Comparison of ENCODE assay signal across 18 cellular contexts in the genomic region with DNA sequence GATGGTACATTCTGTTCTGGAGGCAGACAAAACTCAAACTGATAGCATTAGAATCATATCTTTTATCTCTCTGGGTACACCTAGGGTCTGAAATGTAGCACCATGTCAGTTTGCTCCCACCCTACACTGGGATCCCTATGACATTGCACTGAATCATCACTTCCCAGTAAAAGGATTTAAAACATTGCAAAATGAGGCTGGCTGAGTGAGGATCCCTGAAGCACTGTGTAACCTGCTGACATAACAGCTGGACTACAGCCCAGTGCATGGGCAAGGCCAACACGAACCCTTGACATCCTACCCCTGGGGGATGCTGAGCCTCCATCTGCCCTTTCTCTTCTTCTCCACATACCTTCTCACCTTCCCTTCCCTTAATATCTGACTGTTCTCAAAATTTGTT.
DNase-seq lines count a peak whose midpoint lies in the region; ATAC-seq and TF ChIP-seq lines count a peak whose summit lies in the region.
"Had no signal": no experiment of that assay in that cellular context is flagged by ENCODE, and none has a peak within 500 bp of the region (broad histone marks: within the 10 kb centered on the region; RNA-seq: fewer than 3 reads in every experiment).

No MANE protein-coding gene starts in this region.

- peak overlapping the region; percentile 81 for H3K27ac ChIP-seq in RWPE2 (ENCODE audit: poor library complexity, severe bottlenecking)
- peak overlapping the region; percentile 56 for H3K27ac ChIP-seq in osteoblast (ENCODE audit: low read depth, low read length)
- H3K27ac ChIP-seq in spleen = no peak overlapping the region
- H3K27ac ChIP-seq: thoracic aorta had no signal

- H3K27me3 ChIP-seq in RWPE2 (ENCODE audit: insufficient read depth, poor library complexity, severe bottlenecking) = no peaks in the 10 kb centered on the region
- H3K27me3 ChIP-seq in osteoblast (ENCODE audit: insufficient read depth, low read length) = no peaks in the 10 kb centered on the region
- no peaks in the 10 kb centered on the region for H3K27me3 ChIP-seq in spleen (replicated peaks in 1 of 7)

- peaks cover 24% of the 10 kb centered on the region for H3K4me1 ChIP-seq in RWPE2 (ENCODE audit: insufficient read depth, poor library complexity, severe bottlenecking)
- peaks cover 36% of the 10 kb centered on the region for H3K4me1 ChIP-seq in osteoblast (ENCODE audit: insufficient read depth, low read length)
- no peaks in the 10 kb centered on the region for H3K4me1 ChIP-seq in spleen

- peak overlapping the region; percentile 37 for H3K4me2 ChIP-seq in osteoblast (ENCODE audit: insufficient read depth, low read length)

- no peak for TF ChIP-seq POLR2A in spleen (IDR thresholded peaks at IDR 0.05)

- WGBS in spleen, 5 donors = 35 to 68% (median 50%) methylated on average over 1 of the region's 1 CpG

- H3K9me3 ChIP-seq in RWPE2 (ENCODE audit: severe bottlenecking) (no peaks in the 10 kb centered on the region), osteoblast (ENCODE audit: low read depth, low read length) (no peaks in the 10 kb centered on the region), spleen (peaks cover 0 to 3% (median 0%) of the 10 kb centered on the region in 8 donors)
- H3K9me3 ChIP-seq: thoracic aorta had no signal

- DNase-seq in GM03348 (ENCODE audit: low spot score) (peak; percentile 75), RWPE2 (ENCODE audit: low spot score) (peak; percentile 74), fibroblast of peridontal ligament (ENCODE audit: extremely low read depth) (peak; percentile 88), osteoblast (ENCODE audit: insufficient read length, low spot score, missing footprints) (no peak), HuH-7 (ENCODE audit: low spot score) (no peak), NCI-H2196 (lab: John Stamatoyannopoulos, UW; ENCODE audit: unreplicated experiment) (no peak), spleen (no peak)
- DNase-seq: activated CD8-positive, alpha-beta T cell treated with anti-CD3 and anti-CD28 coated beads for 36 hours; Calu3; effector CD4-positive, alpha-beta T cell; NCI-H1694 treated with DMSO at 0.1 percent for 48 hours; NK-92 treated with Interleukin-12 subunit alpha and Interleukin-12 subunit beta, amount 100 ng/mL, for 24 hours; retina had no signal

- H3K36me3 ChIP-seq in RWPE2 (ENCODE audit: low read depth) = no peaks in the 10 kb centered on the region
- no peaks in the 10 kb centered on the region for H3K36me3 ChIP-seq in osteoblast (ENCODE audit: insufficient read depth, low read length)
- H3K36me3 ChIP-seq in spleen = no peaks in the 10 kb centered on the region
- H3K36me3 ChIP-seq: thoracic aorta had no signal

- H2AFZ ChIP-seq in osteoblast (ENCODE audit: low read length) = no peak overlapping the region

- no peaks in the 10 kb centered on the region for H4K20me1 ChIP-seq in osteoblast (ENCODE audit: insufficient read depth, low read length)

- ATAC-seq in RWPE2 (ENCODE audit: low read depth) (peak; percentile 82), HG02970 (IDR thresholded peaks at IDR 0.05; ENCODE audit: low FRiP score, unreplicated experiment) (no peak)
- ATAC-seq: activated CD8-positive, alpha-beta T cell treated with anti-CD3 and anti-CD28 coated beads for 36 hours; GM12878; HCT116; HepG2 had no signal

- H3K79me2 ChIP-seq in osteoblast (ENCODE audit: insufficient read depth, low read length) = no peaks in the 10 kb centered on the region

- intact Hi-C loops in spleen (cut with DNase I; ENCODE audit: low total_unique reads) = no loop called here

- H3K4me3 ChIP-seq in RWPE2 (ENCODE audit: severe bottlenecking) (no peak overlapping the region), osteoblast (ENCODE audit: insufficient read depth, low read length) (no peak overlapping the region), spleen (no peak overlapping the region)
- H3K4me3 ChIP-seq: GM12878, thoracic aorta had no signal

- TF ChIP-seq CTCF in RWPE2 (IDR thresholded peaks at IDR 0.05; ENCODE audit: poor library complexity, severe bottlenecking) (no peak), osteoblast (IDR thresholded peaks at IDR 0.05; ENCODE audit: extremely low read depth, low read depth, low read length) (no peak), spleen (IDR thresholded peaks at IDR 0.05 in 8 of 11, conservative IDR thresholded peaks at IDR 0.05 in 3 of 11) (no peak)

Comparison
In these comparisons a context has a peak if more than half of its experiments do, and no peak if none do; other contexts are left out.
1. DNase-seq: peak in GM03348 (single experiment), RWPE2 (single experiment) and fibroblast of peridontal ligament (single experiment); none in osteoblast (single experiment), HuH-7 (single experiment), NCI-H2196 (single experiment) and spleen (single experiment).
2. H3K27ac ChIP-seq: peak in RWPE2 (single experiment) and osteoblast (single experiment); none in spleen (0 of 8).